In the genomic region with DNA sequence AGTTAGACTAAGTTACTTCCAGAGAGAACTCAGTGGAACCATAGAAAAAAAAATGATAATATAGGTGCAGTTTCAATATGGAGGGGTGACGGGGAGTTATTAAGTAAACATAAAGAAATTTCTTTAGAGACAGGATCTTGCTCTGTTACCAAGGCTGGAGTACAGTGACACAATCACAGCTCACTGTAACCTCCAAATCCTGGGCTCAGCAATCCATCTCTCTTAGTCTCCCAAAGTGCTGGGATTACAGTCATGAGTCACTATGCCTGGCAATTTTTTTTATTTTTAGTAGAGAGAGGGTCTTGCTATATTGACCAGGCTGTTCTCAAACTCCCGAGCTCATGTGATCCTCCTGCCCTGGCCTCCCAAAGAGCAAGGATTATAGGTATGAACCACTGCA, we compare ENCODE assay signal across 11 cellular contexts. TPM values are rescaled to one million over a fixed set of nuclear protein-coding genes. Genes with fewer than 3 reads are reported as not detected.
DNase-seq lines count a peak whose midpoint lies in the region; ATAC-seq and TF ChIP-seq lines count a peak whose summit lies in the region.
"Had no signal": no experiment of that assay in that cellular context is flagged by ENCODE, and none has a peak within 500 bp of the region (broad histone marks: within the 10 kb centered on the region; RNA-seq: fewer than 3 reads in every experiment).

No MANE protein-coding gene starts in this region.

- no peaks in the 10 kb centered on the region for H3K9me3 Mint-ChIP-seq in CD8-positive, alpha-beta memory T cell
- peaks cover 2 to 3% of the 10 kb centered on the region in 2 donors for H3K9me3 Mint-ChIP-seq in natural killer cell

- TF ChIP-seq POLR2A in adrenal gland (IDR thresholded peaks at IDR 0.05): no peak
- no peak for TF ChIP-seq POLR2A in erythroblast (IDR thresholded peaks at IDR 0.05; ENCODE audit: low read length)

- peaks cover 90 to 100% (median 99%) of the 10 kb centered on the region in 3 donors for H3K4me1 Mint-ChIP-seq in CD8-positive, alpha-beta memory T cell
- H3K4me1 Mint-ChIP-seq in natural killer cell: peaks cover 83 to 92% of the 10 kb centered on the region in 2 donors

- H3K27ac Mint-ChIP-seq in CD8-positive, alpha-beta memory T cell: peak overlapping the region; percentile 81 to 96 (median 88)
- peak overlapping the region; percentile 93 to 96 for H3K27ac Mint-ChIP-seq in natural killer cell

- H3K27me3 ChIP-seq in CD8-positive, alpha-beta memory T cell (ENCODE audit: insufficient read depth, low read length, poor library complexity, severe bottlenecking): no peaks in the 10 kb centered on the region
- no peaks in the 10 kb centered on the region for H3K27me3 ChIP-seq in adrenal gland

- peaks cover 100% of the 10 kb centered on the region for H3K4me1 ChIP-seq in CD8-positive, alpha-beta memory T cell (ENCODE audit: insufficient read depth, low read length)
- peaks cover 0 to 22% of the 10 kb centered on the region in 2 donors for H3K4me1 ChIP-seq in adrenal gland (replicated peaks in 1 of 2)

- DNase-seq in CD8-positive, alpha-beta memory T cell: no peak
- DNase-seq in amniotic epithelial cell (ENCODE audit: low read depth) (peak; percentile 72), natural killer cell (no peak), adrenal gland (no peak), erythroblast (lab: John Stamatoyannopoulos, UW) (no peak)
- DNase-seq: amniotic stem cell, Kasumi-1 had no signal

- H3K36me3 ChIP-seq in CD8-positive, alpha-beta memory T cell (ENCODE audit: insufficient read depth, low read length): peaks cover 59% of the 10 kb centered on the region
- H3K36me3 ChIP-seq in KOPT-K1 (ENCODE audit: insufficient read depth, low read length): peaks cover 8% of the 10 kb centered on the region; the same call in 1 of the 2 replicates
- H3K36me3 ChIP-seq in adrenal gland (replicated peaks in 1 of 2): no peaks in the 10 kb centered on the region

- TF ChIP-seq CTCF in natural killer cell (IDR thresholded peaks at IDR 0.05) (no peak), adrenal gland (IDR thresholded peaks at IDR 0.05) (no peak)

- H3K27ac ChIP-seq in CD8-positive, alpha-beta memory T cell (ENCODE audit: low read depth, low read length): no peak overlapping the region
- H3K27ac ChIP-seq in KOPT-K1 (ENCODE audit: low read depth, low read length, poor library complexity, severe bottlenecking): peak overlapping the region; percentile 94
- H3K27ac ChIP-seq in adrenal gland: peak overlapping the region in 1 of 5 donors; percentile 34
- H3K27ac ChIP-seq: VCaP had no signal

- peaks cover 0 to 1% of the 10 kb centered on the region in 2 donors for H3K27me3 Mint-ChIP-seq in CD8-positive, alpha-beta memory T cell
- H3K27me3 Mint-ChIP-seq in natural killer cell (ENCODE audit: low read depth in 2 of 2): no peaks in the 10 kb centered on the region

- peaks cover 26 to 86% (median 32%) of the 10 kb centered on the region in 3 donors for H3K36me3 Mint-ChIP-seq in CD8-positive, alpha-beta memory T cell
- H3K36me3 Mint-ChIP-seq in natural killer cell: peaks cover 22% of the 10 kb centered on the region

- intact Hi-C loops in natural killer cell (cut with micrococcal nuclease): no loop called here
- intact Hi-C loops in adrenal gland (cut with DNase I): no loop called here

- POLR2A ChIA-PET in CD8-positive, alpha-beta memory T cell (lab: Charles Lee): interaction anchor here (1.5 to 1.9 kb wide), 3 partner anchors 11 to 49 kb away, joined by 6 to 8 read pairs (median 7); a partner anchor contains a TSS

- whole genome bisulfite sequencing in adrenal gland, 4 donors: 81 to 85% (median 82%) methylated on average over 2 of the region's 2 CpGs

- H3K4me3 ChIP-seq in CD8-positive, alpha-beta memory T cell (ENCODE audit: low read length): no peak overlapping the region
- no peak overlapping the region for H3K4me3 ChIP-seq in adrenal gland

- CTCF ChIA-PET in CD8-positive, alpha-beta memory T cell (lab: Charles Lee): interaction anchor here (1.9 to 7.8 kb wide), 6 partner anchors 10 to 73 kb away, joined by 6 to 91 read pairs (median 14); no protein-coding TSS in a partner anchor

- no peak for ATAC-seq in natural killer cell
- no peak for ATAC-seq in GM19035 (IDR thresholded peaks at IDR 0.05; ENCODE audit: unreplicated experiment)

- peak overlapping the region in 6 of 7 donors; percentile 43 to 73 (median 63) for H3K4me3 Mint-ChIP-seq in CD8-positive, alpha-beta memory T cell
- H3K4me3 Mint-ChIP-seq in natural killer cell: peak overlapping the region; percentile 67

- no peaks in the 10 kb centered on the region for H3K9me3 ChIP-seq in CD8-positive, alpha-beta memory T cell (ENCODE audit: low read length)
- H3K9me3 ChIP-seq in KOPT-K1 (ENCODE audit: insufficient read depth, low read length, poor library complexity, severe bottlenecking) (no peaks in the 10 kb centered on the region), adrenal gland (replicated peaks in 1 of 3) (no peaks in the 10 kb centered on the region)

RNA-seq across cellular contexts. Expression of a gene that starts 48.8 kb away (rescaled TPM):
- 100 to 1,000 TPM; 173 to 178 TPM for total RNA-seq in CD8-positive, alpha-beta memory T cell
- polyA plus RNA-seq in CD8-positive, alpha-beta memory T cell: 165 TPM
- total RNA-seq in natural killer cell: 100 to 1,000 TPM; 320 to 563 (median 535) TPM
- total RNA-seq in adrenal gland: 10 to 100 TPM; 10.4 to 44.8 (median 26.6) TPM
- polyA plus RNA-seq in adrenal gland: 10 to 100 TPM; 14.7 to 89.0 (median 58.6) TPM
- polyA plus RNA-seq: neural cell had no signal

RNA-seq across cellular contexts. Expression of a gene that starts 54.2 kb away (rescaled TPM):
- total RNA-seq in CD8-positive, alpha-beta memory T cell: 1 to 10 TPM; 9.4 TPM
- polyA plus RNA-seq in CD8-positive, alpha-beta memory T cell: 90.4 TPM
- total RNA-seq in natural killer cell (1 to 10 TPM; 2.0 to 2.6 (median 2.4) TPM), adrenal gland (10 to 100 TPM; 11.8 to 43.6 (median 17.1) TPM)
- polyA plus RNA-seq in adrenal gland: 10 to 100 TPM in 2 of 3 donors, 1 to 10 TPM in 1; 9.6 to 36.7 (median 29.4) TPM
